ENCODE assay signal across 1 cellular context in genomic region chr2:199850718-199851498, GRCh38.
TF ChIP-seq lines count a peak whose summit lies in the region.

Gene FTCDNL1, minus strand, starts transcription at chr2:199851192. Its CDS starts 2,230 bp downstream, at chr2:199848962.

TF ChIP-seq in K562, 482 proteins besides CTCF, POLR2A, EP300 and RAD21 (continued from another document and continues in another):
- TF ChIP-seq HOMEZ (CRISPR knock-in tag; IDR thresholded peaks at IDR 0.05) (no peak), NFIX (CRISPR knock-in tag; IDR thresholded peaks at IDR 0.05; ENCODE audit: low read depth) (no peak), SNRNP70 (optimal IDR thresholded peaks at IDR 0.05; ENCODE audit: low read depth, low read length) (no peak), CHD2 (IDR thresholded peaks at IDR 0.05; ENCODE audit: low read depth, low read length) (peak; percentile 89), TGIF2 (CRISPR knock-in tag; IDR thresholded peaks at IDR 0.05) (no peak), KHSRP (IDR thresholded peaks at IDR 0.05) (no peak), ADNP (tag; IDR thresholded peaks at IDR 0.05) (no peak), ZNF277 (CRISPR knock-in tag; IDR thresholded peaks at IDR 0.05; ENCODE audit: borderline replicate concordance) (no peak), ILF3 (IDR thresholded peaks at IDR 0.05; ENCODE audit: borderline replicate concordance) (no peak), ZKSCAN3 (CRISPR knock-in tag; IDR thresholded peaks at IDR 0.05) (no peak), ZNF224 (CRISPR knock-in tag; IDR thresholded peaks at IDR 0.05) (no peak), KDM4B (IDR thresholded peaks at IDR 0.05; ENCODE audit: borderline replicate concordance in 2 of 2, low read depth in 1 of 2) (no peak), ZNF436 (CRISPR knock-in tag; IDR thresholded peaks at IDR 0.05) (no peak), NBN (IDR thresholded peaks at IDR 0.05; ENCODE audit: low read depth) (peak; percentile 25; the same call in 1 of the 2 replicates), PRPF4 (IDR thresholded peaks at IDR 0.05; ENCODE audit: insufficient read depth, low read depth, low read length, poor library complexity, severe bottlenecking) (no peak), TAF7 (tag; IDR thresholded peaks at IDR 0.05) (no peak), ZNF41 (CRISPR knock-in tag; conservative IDR thresholded peaks at IDR 0.05) (no peak), MEF2A (IDR thresholded peaks at IDR 0.05; ENCODE audit: control insufficient read depth, low read depth, low read length) (no peak), FOXK1 (CRISPR knock-in tag; IDR thresholded peaks at IDR 0.05; ENCODE audit: borderline replicate concordance) (no peak), PHTF2 (CRISPR knock-in tag; IDR thresholded peaks at IDR 0.05) (no peak), MED1 (CRISPR knock-in tag; IDR thresholded peaks at IDR 0.05; ENCODE audit: borderline replicate concordance) (no peak), CREB3 (tag; conservative IDR thresholded peaks at IDR 0.05; ENCODE audit: low read depth) (no peak), SMAD4 (CRISPR knock-in tag; conservative IDR thresholded peaks at IDR 0.05) (0 out of 2 replicates have a peak, but pooled peaks have one; percentile 40), SRSF3 (IDR thresholded peaks at IDR 0.05; ENCODE audit: insufficient read depth, low read length) (no peak), RBM34 (IDR thresholded peaks at IDR 0.05; ENCODE audit: borderline replicate concordance, insufficient read depth, low read length) (no peak), MEF2D (tag; conservative IDR thresholded peaks at IDR 0.05; ENCODE audit: low read depth) (no peak), MGA (IDR thresholded peaks at IDR 0.05) (peak; percentile 75), ZNF561 (CRISPR knock-in tag; conservative IDR thresholded peaks at IDR 0.05) (no peak), IRF9 (tag; IDR thresholded peaks at IDR 0.05) (no peak), DEAF1 (CRISPR knock-in tag; IDR thresholded peaks at IDR 0.05) (no peak), GATAD2A (IDR thresholded peaks at IDR 0.05) (no peak), ZNF354B (CRISPR knock-in tag; IDR thresholded peaks at IDR 0.05) (no peak), ZEB2 (IDR thresholded peaks at IDR 0.05) (no peak), CREB1 (IDR thresholded peaks at IDR 0.05) (no peak), CREB1 (CRISPR knock-in tag; IDR thresholded peaks at IDR 0.05) (no peak), ZNF507 (tag; conservative IDR thresholded peaks at IDR 0.05) (no peak), U2AF1 (optimal IDR thresholded peaks at IDR 0.05; ENCODE audit: low read depth, low read length) (no peak), SIN3B (IDR thresholded peaks at IDR 0.05; ENCODE audit: low read depth) (no peak), MAFK (IDR thresholded peaks at IDR 0.05; ENCODE audit: low read length) (no peak), STAG1 (CRISPR knock-in tag; IDR thresholded peaks at IDR 0.05; ENCODE audit: borderline replicate concordance) (no peak), PTBP1 (IDR thresholded peaks at IDR 0.05; ENCODE audit: low read depth, low read length) (no peak), RBBP5 (IDR thresholded peaks at IDR 0.05; ENCODE audit: borderline replicate concordance, insufficient read depth, low read length, poor library complexity, severe bottlenecking) (peak; percentile 56), DPF2 (IDR thresholded peaks at IDR 0.05) (0 out of 2 replicates have a peak, but pooled peaks have one; percentile 12), HDAC2 (IDR thresholded peaks at IDR 0.05) (0 out of 2 replicates have a peak, but pooled peaks have one; percentile 43), HDAC6 (IDR thresholded peaks at IDR 0.05; ENCODE audit: low read depth, low read length) (no peak), PML (IDR thresholded peaks at IDR 0.05; ENCODE audit: low read length) (no peak), HES1 (IDR thresholded peaks at IDR 0.05; ENCODE audit: low read depth) (peak; percentile 79), HNRNPUL1 (IDR thresholded peaks at IDR 0.05; ENCODE audit: low read length) (no peak), GATAD2B (IDR thresholded peaks at IDR 0.05; ENCODE audit: borderline replicate concordance) (peak; percentile 9; the same call in 1 of the 2 replicates), SIN3A (IDR thresholded peaks at IDR 0.05; ENCODE audit: borderline replicate concordance in 2 of 2, control insufficient read depth in 1 of 2, low read depth in 2 of 2, low read length in 2 of 2) (no peak), PPARD (CRISPR knock-in tag; IDR thresholded peaks at IDR 0.05) (no peak), GTF2E2 (tag; IDR thresholded peaks at IDR 0.05) (no peak), ILK (tag; IDR thresholded peaks at IDR 0.05; ENCODE audit: borderline replicate concordance, low read depth) (no peak), NFYB (IDR thresholded peaks at IDR 0.05; ENCODE audit: extremely low read depth, insufficient read length) (no peak)
